Comparison of ENCODE assay signal across 11 cellular contexts in genomic region chrX:40090961-40091360, GRCh38. TPM values are rescaled to one million over a fixed set of nuclear protein-coding genes. Genes with fewer than 3 reads are reported as not detected.
DNase-seq lines count a peak whose midpoint lies in the region; ATAC-seq, FAIRE-seq and TF ChIP-seq lines count a peak whose summit lies in the region.
"Had no signal": no experiment of that assay in that cellular context is flagged by ENCODE, and none has a peak within 500 bp of the region (broad histone marks: within the 10 kb centered on the region; RNA-seq: fewer than 3 reads in every experiment).

No MANE protein-coding gene starts in this region.

- H3K9me3 ChIP-seq in Loucy (ENCODE audit: insufficient read depth, low read depth, low read length) (no peaks in the 10 kb centered on the region), endodermal cell (ENCODE audit: control insufficient read depth, low read length) (no peaks in the 10 kb centered on the region), pancreas (no peaks in the 10 kb centered on the region)
- no peaks in the 10 kb centered on the region for H3K9me3 ChIP-seq in effector memory CD4-positive, alpha-beta T cell (ENCODE audit: control insufficient read depth, low read length)
- H3K9me3 ChIP-seq: testis had no signal

- 22% methylated on average over 7 of the region's 7 CpGs; no CpG with 5 or more reads in 1 of the 2 experiments for WGBS in endodermal cell (ENCODE audit: insufficient coverage in 1 of 2, insufficient read length in 1 of 2), 2 experiments
- 32 to 53% methylated on average over 7 of the region's 7 CpGs for WGBS in pancreas, 2 donors

- peak overlapping the region; percentile 74 for H3K4me3 Mint-ChIP-seq in endodermal cell

- H3K9me3 Mint-ChIP-seq in endodermal cell = peaks cover 9% of the 10 kb centered on the region

- H3K4me3 ChIP-seq in Loucy (ENCODE audit: low read length, poor library complexity, severe bottlenecking) (peak overlapping the region; percentile 48), endodermal cell (ENCODE audit: low read length) (peak overlapping the region; percentile 43), pancreas (peak overlapping the region in 3 of 4 donors; percentile 2 to 41 (median 27))
- H3K4me3 ChIP-seq in effector memory CD4-positive, alpha-beta T cell (ENCODE audit: insufficient read depth, low read depth, low read length, poor library complexity, severe bottlenecking) = no peak overlapping the region

- TF ChIP-seq CTCF in Loucy (conservative IDR thresholded peaks at IDR 0.05; ENCODE audit: low read length) (no peak), endodermal cell (conservative IDR thresholded peaks at IDR 0.05) (no peak), pancreas (IDR thresholded peaks at IDR 0.05) (no peak)

- no peak overlapping the region for H2AFZ ChIP-seq in Loucy (ENCODE audit: low read length)

- peaks cover 100% of the 10 kb centered on the region for H3K79me2 ChIP-seq in Loucy (ENCODE audit: insufficient read depth, low read length)

- H3K4me1 Mint-ChIP-seq in endodermal cell = peaks cover 67% of the 10 kb centered on the region

- H3K27me3 ChIP-seq in Loucy (ENCODE audit: insufficient read depth, low read length, poor library complexity, severe bottlenecking) (no peaks in the 10 kb centered on the region), endodermal cell (ENCODE audit: control insufficient read depth, insufficient read depth, low read length, poor library complexity, severe bottlenecking) (no peaks in the 10 kb centered on the region), pancreas (no peaks in the 10 kb centered on the region)
- H3K27me3 ChIP-seq in effector memory CD4-positive, alpha-beta T cell (replicated peaks; ENCODE audit: control insufficient read depth, insufficient read depth, low read length, poor library complexity, severe bottlenecking) = no peaks in the 10 kb centered on the region
- H3K27me3 ChIP-seq: testis had no signal

- H3K9ac ChIP-seq in Loucy (ENCODE audit: low read depth, low read length, poor library complexity, severe bottlenecking) (no peak overlapping the region), endodermal cell (ENCODE audit: extremely low read depth, low read length, poor library complexity, severe bottlenecking) (no peak overlapping the region)

- intact Hi-C loops in pancreas (cut with DNase I) = no loop called here

- FAIRE-seq in pancreas (lab: Jason Lieb, UNC) = no peak

- peaks cover 2% of the 10 kb centered on the region for H3K36me3 Mint-ChIP-seq in endodermal cell (ENCODE audit: low read depth)

- peak; percentile 53 for DNase-seq in ELF-1 (ENCODE audit: low read depth, low spot score)
- DNase-seq in endodermal cell = peak; percentile 74
- peak in 1 of 6 donors; percentile 14 for DNase-seq in pancreas
- DNase-seq in SKM-1 (lab: John Stamatoyannopoulos, UW; ENCODE audit: unreplicated experiment) = no peak
- DNase-seq in SW 1271 (lab: John Stamatoyannopoulos, UW) = no peak
- DNase-seq in effector memory CD4-positive, alpha-beta T cell = no peak
- DNase-seq: activated effector memory CD4-positive, alpha-beta T cell treated with anti-CD3 and anti-CD28 coated beads, Interleukin-2, amount 50 U/mL, for 16 hours; NCI-H2171 treated with DMSO at 0.1 percent for 48 hours; stimulated activated CD4-positive, alpha-beta T cell treated with anti-CD3 and anti-CD28 coated beads, Interleukin-1b, Interleukin-23, amount 100 ng/mL, for 48 hours; testis had no signal

- no peaks in the 10 kb centered on the region for H3K9me2 ChIP-seq in Loucy (replicated peaks; ENCODE audit: low read depth, low read length)

- peaks cover 32% of the 10 kb centered on the region for H3K4me1 ChIP-seq in Loucy (ENCODE audit: insufficient read depth, low read length, poor library complexity, severe bottlenecking)
- H3K4me1 ChIP-seq in endodermal cell (ENCODE audit: control insufficient read depth, insufficient read depth, low read length) = peaks cover 6% of the 10 kb centered on the region
- H3K4me1 ChIP-seq in pancreas = peaks cover 0 to 18% (median 0%) of the 10 kb centered on the region in 3 donors
- peaks cover 32% of the 10 kb centered on the region for H3K4me1 ChIP-seq in effector memory CD4-positive, alpha-beta T cell (ENCODE audit: control insufficient read depth, insufficient read depth, low read length, poor library complexity, severe bottlenecking)

- no peak overlapping the region for H3K27ac ChIP-seq in endodermal cell (ENCODE audit: low read depth, low read length)
- peak overlapping the region in 1 of 4 donors; percentile 54 for H3K27ac ChIP-seq in pancreas
- no peak overlapping the region for H3K27ac ChIP-seq in effector memory CD4-positive, alpha-beta T cell (ENCODE audit: insufficient read depth, low read length, poor library complexity, severe bottlenecking)
- H3K27ac ChIP-seq: testis had no signal

- H3K27me3 Mint-ChIP-seq in endodermal cell (ENCODE audit: insufficient read depth) = peaks cover 80% of the 10 kb centered on the region

- no peaks in the 10 kb centered on the region for H3F3A ChIP-seq in Loucy (ENCODE audit: low read depth)

- peaks cover 92% of the 10 kb centered on the region for H4K20me1 ChIP-seq in Loucy (ENCODE audit: insufficient read depth, low read length, poor library complexity, severe bottlenecking)

- peak overlapping the region; percentile 89 for H3K27ac Mint-ChIP-seq in endodermal cell

- H3K36me3 ChIP-seq in Loucy (ENCODE audit: insufficient read depth, low read length) (peaks cover 6% of the 10 kb centered on the region; the same call in 1 of the 2 replicates), endodermal cell (ENCODE audit: control insufficient read depth, insufficient read depth, low read length) (no peaks in the 10 kb centered on the region), pancreas (no peaks in the 10 kb centered on the region)
- no peaks in the 10 kb centered on the region for H3K36me3 ChIP-seq in effector memory CD4-positive, alpha-beta T cell (ENCODE audit: control insufficient read depth, insufficient read depth, low read length)

- ATAC-seq in pancreas = no peak

- H3K4me2 ChIP-seq in Loucy (ENCODE audit: low read depth, low read length, poor library complexity, severe bottlenecking) = peak overlapping the region; percentile 91

RNA-seq across cellular contexts. Expression of gene BCOR, which starts 6.8 kb away (rescaled TPM):
- total RNA-seq in endodermal cell = 10 to 100 TPM; 31.3 to 37.9 TPM
- 31.8 TPM for polyA plus RNA-seq in endodermal cell (2013, experiment 1 of 2)
- 30.2 TPM for polyA plus RNA-seq in endodermal cell (2013, experiment 2 of 2)
- total RNA-seq in pancreas = 10 to 100 TPM in 5 of 6 donors, 1 to 10 TPM in 1; 9.8 to 18.4 (median 13.2) TPM
- 10 to 100 TPM in 1 of 2 donors, 1 to 10 TPM in 1; 6.3 to 14.3 TPM for polyA plus RNA-seq in pancreas

Comparison
In these comparisons a context has a peak if more than half of its experiments do, and no peak if none do; other contexts are left out.
1. DNase-seq: peak in ELF-1 (single experiment) and endodermal cell (single experiment); none in SKM-1 (single experiment), SW 1271 (0 of 2) and effector memory CD4-positive, alpha-beta T cell (0 of 3).